14 cellular contexts compared by ENCODE assay signal in the genomic region with DNA sequence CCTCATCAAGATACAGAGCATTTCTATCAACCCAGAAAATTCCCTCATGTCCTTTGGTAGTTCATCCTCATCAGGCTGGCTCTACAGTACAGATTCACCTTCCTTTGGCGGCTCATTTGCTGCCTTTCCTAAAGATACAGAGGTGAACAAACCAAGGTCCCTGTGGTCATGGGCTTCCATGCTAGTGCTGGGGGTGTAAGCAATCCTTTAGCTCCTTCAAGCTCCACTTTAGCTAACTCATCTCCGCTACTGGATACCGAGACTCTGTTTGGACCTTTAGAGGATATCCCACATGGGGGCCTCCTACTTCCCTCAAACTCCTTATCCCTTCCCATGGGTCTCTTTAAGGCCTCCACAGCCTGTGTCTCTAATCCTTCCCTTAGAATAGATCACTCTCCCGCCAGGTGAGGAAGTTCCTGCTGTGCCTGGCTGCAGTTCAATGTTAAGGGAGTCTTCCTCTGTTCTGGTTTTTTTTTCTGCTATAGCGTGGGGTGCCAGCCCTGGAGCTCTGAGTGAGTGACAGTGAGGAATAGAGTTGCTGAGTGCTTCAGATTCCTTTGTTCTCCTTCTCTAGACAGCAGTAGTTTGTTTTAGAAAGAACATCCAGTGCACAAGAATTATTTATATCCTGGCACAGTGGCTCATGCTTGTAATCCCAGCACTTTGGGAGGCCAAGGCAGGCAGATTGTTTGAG. TPM values are rescaled to one million over a fixed set of nuclear protein-coding genes. Genes with fewer than 3 reads are reported as not detected.
DNase-seq lines count a peak whose midpoint lies in the region; ATAC-seq and TF ChIP-seq lines count a peak whose summit lies in the region.
"Had no signal": no experiment of that assay in that cellular context is flagged by ENCODE, and none has a peak within 500 bp of the region (broad histone marks: within the 10 kb centered on the region; RNA-seq: fewer than 3 reads in every experiment).

No MANE protein-coding gene starts in this region.

- no peak overlapping the region for H3K4me3 ChIP-seq in effector memory CD4-positive, alpha-beta T cell (ENCODE audit: insufficient read depth, low read depth, low read length, poor library complexity, severe bottlenecking)
- H3K4me3 ChIP-seq: coronary artery, SK-N-MC had no signal

- H3K27ac Mint-ChIP-seq in mesothelial cell of epicardium: peak overlapping the region; percentile 74
- no peak overlapping the region for H3K27ac Mint-ChIP-seq in activated CD4-positive, alpha-beta memory T cell treated with anti-CD3 and anti-CD28 coated beads, Interleukin-2, amount 10 ng/mL, durations not matched to agents 7 days and 5 days
- H3K27ac Mint-ChIP-seq: activated naive CD4-positive, alpha-beta T cell treated with anti-CD3 and anti-CD28 coated beads, Interleukin-2, amount 10 ng/mL, durations not matched to agents 7 days and 5 days had no signal

- H3K27me3 ChIP-seq in effector memory CD4-positive, alpha-beta T cell (replicated peaks; ENCODE audit: control insufficient read depth, insufficient read depth, low read length, poor library complexity, severe bottlenecking): no peaks in the 10 kb centered on the region

- POLR2A ChIA-PET in activated CD4-positive, alpha-beta memory T cell treated with anti-CD3 and anti-CD28 coated beads, Interleukin-2, amount 10 ng/mL, durations not matched to agents 7 days and 5 days (lab: Charles Lee): no interaction called here

- no peak for TF ChIP-seq CTCF in mesothelial cell of epicardium (IDR thresholded peaks at IDR 0.05; ENCODE audit: unreplicated experiment)

- H3K27ac ChIP-seq in effector memory CD4-positive, alpha-beta T cell (ENCODE audit: insufficient read depth, low read length, poor library complexity, severe bottlenecking): no peak overlapping the region
- H3K27ac ChIP-seq: coronary artery, SK-N-MC had no signal

- intact Hi-C loops in Right ventricle myocardium inferior (cut with DNase I): loop anchor here (2.0 kb wide), 1 partner anchor 58 kb away; no protein-coding TSS in a partner anchor
- intact Hi-C loops in cardiac septum (cut with DNase I): loop anchor here (5.0 kb wide), 2 partner anchors 56 to 156 kb away; no protein-coding TSS in a partner anchor

- DNase-seq in Right ventricle myocardium inferior (ENCODE audit: missing footprints) (no peak), cardiac septum (ENCODE audit: low spot score) (no peak), mesothelial cell of epicardium (ENCODE audit: low spot score in 2 of 2, unreplicated experiment in 2 of 2) (no peak), GM19240 (ENCODE audit: insufficient read length, low spot score) (no peak)
- no peak for DNase-seq in activated CD4-positive, alpha-beta memory T cell treated with anti-CD3 and anti-CD28 coated beads, Interleukin-2, amount 10 ng/mL, durations not matched to agents 7 days and 5 days
- DNase-seq in effector memory CD4-positive, alpha-beta T cell: no peak
- DNase-seq: activated naive CD4-positive, alpha-beta T cell treated with anti-CD3 and anti-CD28 coated beads, Interleukin-2, amount 10 ng/mL, durations not matched to agents 7 days and 5 days; NCI-H446; stimulated activated CD4-positive, alpha-beta T cell treated with anti-CD3 and anti-CD28 coated beads, Interleukin-12 subunit alpha, Interleukin-12 subunit beta, amount 100 ng/mL, for 4 hours had no signal

- CTCF ChIA-PET in activated CD4-positive, alpha-beta memory T cell treated with anti-CD3 and anti-CD28 coated beads, Interleukin-2, amount 10 ng/mL, durations not matched to agents 7 days and 5 days (lab: Charles Lee): interaction anchor here (1.8 to 7.4 kb wide), 3 partner anchors 8 to 154 kb away, joined by 4 to 95 read pairs (median 34); no protein-coding TSS in a partner anchor

- H3K9me3 Mint-ChIP-seq in mesothelial cell of epicardium: no peaks in the 10 kb centered on the region
- H3K9me3 Mint-ChIP-seq in activated CD4-positive, alpha-beta memory T cell treated with anti-CD3 and anti-CD28 coated beads, Interleukin-2, amount 10 ng/mL, durations not matched to agents 7 days and 5 days: no peaks in the 10 kb centered on the region
- H3K9me3 Mint-ChIP-seq: activated naive CD4-positive, alpha-beta T cell treated with anti-CD3 and anti-CD28 coated beads, Interleukin-2, amount 10 ng/mL, durations not matched to agents 7 days and 5 days had no signal

- H3K4me3 Mint-ChIP-seq in mesothelial cell of epicardium: no peak overlapping the region
- no peak overlapping the region for H3K4me3 Mint-ChIP-seq in activated CD4-positive, alpha-beta memory T cell treated with anti-CD3 and anti-CD28 coated beads, Interleukin-2, amount 10 ng/mL, durations not matched to agents 7 days and 5 days
- H3K4me3 Mint-ChIP-seq: activated naive CD4-positive, alpha-beta T cell treated with anti-CD3 and anti-CD28 coated beads, Interleukin-2, amount 10 ng/mL, durations not matched to agents 7 days and 5 days had no signal

- H3K36me3 Mint-ChIP-seq in mesothelial cell of epicardium: no peaks in the 10 kb centered on the region
- H3K36me3 Mint-ChIP-seq in activated CD4-positive, alpha-beta memory T cell treated with anti-CD3 and anti-CD28 coated beads, Interleukin-2, amount 10 ng/mL, durations not matched to agents 7 days and 5 days (ENCODE audit: low read depth): no peaks in the 10 kb centered on the region
- H3K36me3 Mint-ChIP-seq: activated naive CD4-positive, alpha-beta T cell treated with anti-CD3 and anti-CD28 coated beads, Interleukin-2, amount 10 ng/mL, durations not matched to agents 7 days and 5 days had no signal

- no peaks in the 10 kb centered on the region for H3K4me1 ChIP-seq in effector memory CD4-positive, alpha-beta T cell (ENCODE audit: control insufficient read depth, insufficient read depth, low read length, poor library complexity, severe bottlenecking)

- H3K4me1 Mint-ChIP-seq in mesothelial cell of epicardium: peaks cover 38% of the 10 kb centered on the region
- peaks cover 33% of the 10 kb centered on the region for H3K4me1 Mint-ChIP-seq in activated CD4-positive, alpha-beta memory T cell treated with anti-CD3 and anti-CD28 coated beads, Interleukin-2, amount 10 ng/mL, durations not matched to agents 7 days and 5 days

- no peaks in the 10 kb centered on the region for H3K9me3 ChIP-seq in effector memory CD4-positive, alpha-beta T cell (ENCODE audit: control insufficient read depth, low read length)

- no peaks in the 10 kb centered on the region for H3K27me3 Mint-ChIP-seq in mesothelial cell of epicardium (ENCODE audit: low read depth)
- H3K27me3 Mint-ChIP-seq in activated CD4-positive, alpha-beta memory T cell treated with anti-CD3 and anti-CD28 coated beads, Interleukin-2, amount 10 ng/mL, durations not matched to agents 7 days and 5 days: peaks cover 3% of the 10 kb centered on the region

- no peaks in the 10 kb centered on the region for H3K36me3 ChIP-seq in effector memory CD4-positive, alpha-beta T cell (ENCODE audit: control insufficient read depth, insufficient read depth, low read length)

- ATAC-seq in Right ventricle myocardium inferior: peak; percentile 95
- ATAC-seq in esophagus mucosa: peak; percentile 23
- ATAC-seq in GM18511 (IDR thresholded peaks at IDR 0.05; ENCODE audit: unreplicated experiment): no peak

RNA-seq across cellular contexts. Expression of a gene that starts 30.7 kb away (rescaled TPM):
- total RNA-seq in Right ventricle myocardium inferior (70.8 TPM), cardiac septum (77.1 TPM), esophagus mucosa (3.1 TPM), mesothelial cell of epicardium (0.60 to 1.2 TPM (median 0.66 TPM) in 3 replicates)
- total RNA-seq in activated CD4-positive, alpha-beta memory T cell treated with anti-CD3 and anti-CD28 coated beads, Interleukin-2, amount 10 ng/mL, durations not matched to agents 7 days and 5 days: not detected
- total RNA-seq: glomerular endothelial cell had no signal

Comparison
In these comparisons a context has a peak if more than half of its experiments do, and no peak if none do; other contexts are left out.
1. RNA of a gene that starts 30.7 kb away (total RNA-seq): 77.1 TPM in cardiac septum (single experiment) and 70.8 TPM in Right ventricle myocardium inferior (single experiment); 3.1 TPM in esophagus mucosa (single experiment), 0.60 to 1.2 TPM in mesothelial cell of epicardium and not detected in activated CD4-positive, alpha-beta memory T cell treated with anti-CD3 and anti-CD28 coated beads, Interleukin-2, amount 10 ng/mL, durations not matched to agents 7 days and 5 days; every median in the first group is over 10 times any median in the second.